8 cellular contexts compared by ENCODE assay signal in genomic region chr11:64146036-64146943, GRCh38. TPM values are rescaled to one million over a fixed set of nuclear protein-coding genes. Genes with fewer than 3 reads are reported as not detected.
DNase-seq lines count a peak whose midpoint lies in the region; ATAC-seq and TF ChIP-seq lines count a peak whose summit lies in the region.

No MANE protein-coding gene starts in this region.

- peaks cover 13% of the 10 kb centered on the region for H3K27me3 Mint-ChIP-seq in dendritic cell treated with granulocyte-macrophage colony-stimulating factor and Interleukin-4, amounts not matched to agents 40 ng/mL and 50 ng/mL, for 4 days
- H3K27me3 Mint-ChIP-seq in mesothelial cell of epicardium (ENCODE audit: low read depth), result no peaks in the 10 kb centered on the region

- no peak for ATAC-seq in HG03354 (IDR thresholded peaks at IDR 0.05; ENCODE audit: poor library complexity, severe bottlenecking, unreplicated experiment)

- no peaks in the 10 kb centered on the region for H3K9me3 Mint-ChIP-seq in dendritic cell treated with granulocyte-macrophage colony-stimulating factor and Interleukin-4, amounts not matched to agents 40 ng/mL and 50 ng/mL, for 4 days
- no peaks in the 10 kb centered on the region for H3K9me3 Mint-ChIP-seq in mesothelial cell of epicardium

- intact Hi-C loops in dendritic cell treated with granulocyte-macrophage colony-stimulating factor and Interleukin-4, amounts not matched to agents 40 ng/mL and 50 ng/mL, for 4 days (cut with micrococcal nuclease), result loop anchor here (5.0 kb wide), 1 partner anchor 104 kb away; no protein-coding TSS in a partner anchor

- no peak overlapping the region for H3K4me3 Mint-ChIP-seq in dendritic cell treated with granulocyte-macrophage colony-stimulating factor and Interleukin-4, amounts not matched to agents 40 ng/mL and 50 ng/mL, for 4 days
- no peak overlapping the region for H3K4me3 Mint-ChIP-seq in mesothelial cell of epicardium

- peak; percentile 62 for TF ChIP-seq CTCF in mesothelial cell of epicardium (IDR thresholded peaks at IDR 0.05; ENCODE audit: unreplicated experiment)

- DNase-seq in NK-92 treated with Interleukin-12 subunit alpha and Interleukin-12 subunit beta, amount 100 ng/mL, for 24 hours (lab: John Stamatoyannopoulos, UW), result peak; percentile 33
- DNase-seq in NK-92 (lab: John Stamatoyannopoulos, UW; ENCODE audit: unreplicated experiment), result no peak
- DNase-seq in NCI-H226, result peak; percentile 35
- peak; percentile 39 to 46 for DNase-seq in activated CD4-positive, alpha-beta T cell treated with anti-CD3 and anti-CD28 coated beads for 24 hours (ENCODE audit: low read depth in 2 of 2)
- DNase-seq in mesothelial cell of epicardium (ENCODE audit: low spot score in 2 of 2, unreplicated experiment in 2 of 2), result no peak
- peak in 22 of 49 donors; percentile 11 to 51 (median 31) for DNase-seq in substantia nigra (lab: John Stamatoyannopoulos, UW)

- H3K4me1 Mint-ChIP-seq in dendritic cell treated with granulocyte-macrophage colony-stimulating factor and Interleukin-4, amounts not matched to agents 40 ng/mL and 50 ng/mL, for 4 days (ENCODE audit: low read depth), result peaks cover 29% of the 10 kb centered on the region
- peaks cover 22% of the 10 kb centered on the region for H3K4me1 Mint-ChIP-seq in mesothelial cell of epicardium

- peak overlapping the region; percentile 30 for H3K27ac ChIP-seq in substantia nigra (ENCODE audit: low read depth, low read length, poor library complexity, severe bottlenecking)

- peak overlapping the region; percentile 59 for H3K27ac Mint-ChIP-seq in dendritic cell treated with granulocyte-macrophage colony-stimulating factor and Interleukin-4, amounts not matched to agents 40 ng/mL and 50 ng/mL, for 4 days
- no peak overlapping the region for H3K27ac Mint-ChIP-seq in mesothelial cell of epicardium

- H3K36me3 Mint-ChIP-seq in dendritic cell treated with granulocyte-macrophage colony-stimulating factor and Interleukin-4, amounts not matched to agents 40 ng/mL and 50 ng/mL, for 4 days (ENCODE audit: low read depth), result no peaks in the 10 kb centered on the region
- H3K36me3 Mint-ChIP-seq in mesothelial cell of epicardium, result no peaks in the 10 kb centered on the region

RNA-seq across cellular contexts. Expression of gene MACROD1, which starts 19.6 kb away (rescaled TPM):
- 39.0 to 44.0 TPM (median 39.4 TPM) in 3 replicates for total RNA-seq in mesothelial cell of epicardium

RNA-seq across cellular contexts. Expression of gene STIP1, which starts 39.7 kb away (rescaled TPM):
- 127 to 133 TPM (median 131 TPM) in 3 replicates for total RNA-seq in mesothelial cell of epicardium

Comparison
In these comparisons a context has a peak if more than half of its experiments do, and no peak if none do; other contexts are left out.
1. DNase-seq: peak in NK-92 treated with Interleukin-12 subunit alpha and Interleukin-12 subunit beta, amount 100 ng/mL, for 24 hours (single experiment), NCI-H226 (single experiment) and activated CD4-positive, alpha-beta T cell treated with anti-CD3 and anti-CD28 coated beads for 24 hours (2 of 2); none in NK-92 (single experiment) and mesothelial cell of epicardium (0 of 2).